Comparison of ENCODE assay signal across 1 cellular context in genomic region chr4:159298502-159298901, GRCh38.
TF ChIP-seq lines count a peak whose summit lies in the region.

No MANE protein-coding gene starts in this region.

TF ChIP-seq in GM12878, 131 proteins besides CTCF, POLR2A, EP300 and RAD21 (continued from another document):
- TF ChIP-seq RFX5 (IDR thresholded peaks at IDR 0.05; ENCODE audit: low read depth, low read length) (no peak), RELA (IDR thresholded peaks at IDR 0.05; ENCODE audit: borderline replicate concordance, partially characterized antibody) (no peak), PBX3 (IDR thresholded peaks at IDR 0.05; ENCODE audit: insufficient replicate concordance, low read depth, low read length) (peak; percentile 43), HDAC2 (IDR thresholded peaks at IDR 0.05) (no peak), ASH2L (IDR thresholded peaks at IDR 0.05; ENCODE audit: borderline replicate concordance, low read depth) (no peak), SRF (IDR thresholded peaks at IDR 0.05; ENCODE audit: low read depth in 2 of 2, low read length in 2 of 2) (no peak), POLR2AphosphoS5 (IDR thresholded peaks at IDR 0.05; ENCODE audit: low read length) (no peak), MAX (IDR thresholded peaks at IDR 0.05; ENCODE audit: low read depth, low read length) (no peak), TCF7 (IDR thresholded peaks at IDR 0.05; ENCODE audit: borderline replicate concordance) (no peak), CEBPB (IDR thresholded peaks at IDR 0.05; ENCODE audit: borderline replicate concordance in 1 of 2, low read depth in 2 of 2, low read length in 2 of 2) (no peak)
TF ChIP-seq in GM12878: peak in this region for 2.
